ENCODE assay signal across 38 cellular contexts in genomic region chr15:69888406-69888805, GRCh38.
"Had no signal": no experiment of that assay in that cellular context is flagged by ENCODE, and none has a peak within 500 bp of the region (broad histone marks: within the 10 kb centered on the region; RNA-seq: fewer than 3 reads in every experiment).

No MANE protein-coding gene starts in this region.

- H3K36me3 ChIP-seq: adrenal gland, ascending aorta, brain microvascular endothelial cell, breast epithelium, cardiac muscle cell had no signal

- H3K4me3 Mint-ChIP-seq: activated naive CD4-positive, alpha-beta T cell treated with anti-CD3 and anti-CD28 coated beads for 36 hours; activated naive CD4-positive, alpha-beta T cell treated with anti-CD3 and anti-CD28 coated beads, Interleukin-2, amount 10 ng/mL, durations not matched to agents 7 days and 5 days; activated naive CD4-positive, alpha-beta T cell treated with anti-CD3 and anti-CD28 coated beads, Interleukin-2, amount 50 U/mL, for 24 hours; activated naive CD8-positive, alpha-beta T cell; activated naive CD8-positive, alpha-beta T cell treated with anti-CD3 and anti-CD28 coated beads for 36 hours; activated naive CD8-positive, alpha-beta T cell treated with anti-CD3 and anti-CD28 coated beads, Interleukin-2, amount 10 ng/mL, durations not matched to agents 7 days and 5 days; activated naive CD8-positive, alpha-beta T cell treated with anti-CD3 and anti-CD28 coated beads, Interleukin-2, amount 50 U/mL, for 24 hours; activated T-cell treated with anti-CD3 and anti-CD28 coated beads, Interleukin-2, amount 50 U/mL, for 24 hours; activated T-cell treated with anti-CD3 and anti-CD28 coated beads, Interleukin-2, amount 50 U/mL, for 4 hours; activated T-cell treated with anti-CD3 and anti-CD28 coated beads, Interleukin-2, amount 50 U/mL, for 72 hours; activated T-helper 1 cell treated with anti-CD3 and anti-CD28 coated beads, Interleukin-12 subunit alpha, Interleukin-12 subunit beta, Interleukin-2, Interleukin-4 antibody, amounts not matched to agents 30 ng/mL and 10 ng/mL and 1 ng/mL, durations not matched to agents 14 hours and 24 hours and 36 hours; activated T-helper 17 cell treated with anti-CD3 and anti-CD28 coated beads, Interleukin-2, amount 50 U/mL, for 72 hours; brain; central memory CD8-positive, alpha-beta T cell had no signal

- H3K36me3 Mint-ChIP-seq: activated naive CD4-positive, alpha-beta T cell treated with anti-CD3 and anti-CD28 coated beads, Interleukin-2, amount 10 ng/mL, durations not matched to agents 7 days and 5 days; activated naive CD8-positive, alpha-beta T cell; activated naive CD8-positive, alpha-beta T cell treated with anti-CD3 and anti-CD28 coated beads for 36 hours; brain had no signal

- ATAC-seq: activated naive CD4-positive, alpha-beta T cell treated with anti-CD3 and anti-CD28 coated beads, Interleukin-2, amount 50 U/mL, for 72 hours; activated naive CD8-positive, alpha-beta T cell treated with anti-CD3 and anti-CD28 coated beads, Interleukin-2, amount 50 U/mL, for 24 hours; activated T-cell treated with anti-CD3 and anti-CD28 coated beads, Interleukin-2, amount 50 U/mL, for 4 hours; activated T-cell treated with anti-CD3 and anti-CD28 coated beads, Interleukin-2, amount 50 U/mL, for 72 hours; activated T-helper 17 cell treated with anti-CD3 and anti-CD28 coated beads, Interleukin-2, amount 50 U/mL, for 72 hours; body of pancreas had no signal

- H3K4me1 ChIP-seq: adrenal gland, ascending aorta, body of pancreas, breast epithelium had no signal

- H3K9me3 ChIP-seq: adrenal gland, ascending aorta, body of pancreas had no signal

- H3K27me3 ChIP-seq: adrenal gland, ascending aorta, body of pancreas, brain microvascular endothelial cell, breast epithelium had no signal

- H3K27me3 Mint-ChIP-seq: activated naive CD4-positive, alpha-beta T cell treated with anti-CD3 and anti-CD28 coated beads, Interleukin-2, amount 50 U/mL, for 24 hours; activated naive CD8-positive, alpha-beta T cell; activated naive CD8-positive, alpha-beta T cell treated with anti-CD3 and anti-CD28 coated beads for 36 hours; activated T-helper 17 cell treated with anti-CD3 and anti-CD28 coated beads, Interleukin-2, amount 50 U/mL, for 72 hours had no signal

- H3K4me3 ChIP-seq: adrenal gland, ascending aorta, body of pancreas, breast epithelium, cardiac muscle cell had no signal

- H3K4me1 Mint-ChIP-seq: activated naive CD4-positive, alpha-beta T cell treated with anti-CD3 and anti-CD28 coated beads, Interleukin-2, amount 10 ng/mL, durations not matched to agents 7 days and 5 days; activated naive CD8-positive, alpha-beta T cell treated with anti-CD3 and anti-CD28 coated beads, Interleukin-2, amount 10 ng/mL, durations not matched to agents 7 days and 5 days; activated naive CD8-positive, alpha-beta T cell treated with anti-CD3 and anti-CD28 coated beads, Interleukin-2, amount 50 U/mL, for 24 hours; activated T-helper 17 cell treated with anti-CD3 and anti-CD28 coated beads, Interleukin-2, amount 50 U/mL, for 72 hours; central memory CD8-positive, alpha-beta T cell had no signal

- DNase-seq: activated effector memory CD4-positive, alpha-beta T cell treated with anti-CD3 and anti-CD28 coated beads, Interleukin-2, amount 50 U/mL, for 16 hours; activated effector memory CD4-positive, alpha-beta T cell treated with Interleukin-2 at 50 U/mL for 16 hours; activated gamma-delta T cell; activated gamma-delta T cell treated with Interleukin-2 at 50 U/mL for 16 hours; activated naive CD4-positive, alpha-beta T cell; activated naive CD4-positive, alpha-beta T cell treated with anti-CD3 and anti-CD28 coated beads for 36 hours; activated naive CD4-positive, alpha-beta T cell treated with anti-CD3 and anti-CD28 coated beads, Interleukin-2, amount 10 ng/mL, durations not matched to agents 7 days and 5 days; activated naive CD4-positive, alpha-beta T cell treated with anti-CD3 and anti-CD28 coated beads, Interleukin-2, amount 50 U/mL, for 16 hours; activated naive CD4-positive, alpha-beta T cell treated with Interleukin-2 at 50 U/mL for 16 hours; activated naive CD8-positive, alpha-beta T cell treated with anti-CD3 and anti-CD28 coated beads for 36 hours; activated naive CD8-positive, alpha-beta T cell treated with anti-CD3 and anti-CD28 coated beads, Interleukin-2, amount 10 ng/mL, durations not matched to agents 7 days and 5 days; activated naive CD8-positive, alpha-beta T cell treated with anti-CD3 and anti-CD28 coated beads, Interleukin-2, amount 50 U/mL, for 24 hours; activated T-cell treated with anti-CD3 and anti-CD28 coated beads, Interleukin-2, amount 50 U/mL, for 1 hour; activated T-cell treated with anti-CD3 and anti-CD28 coated beads, Interleukin-2, amount 50 U/mL, for 24 hours; activated T-cell treated with anti-CD3 and anti-CD28 coated beads, Interleukin-2, amount 50 U/mL, for 4 hours; activated T-cell treated with anti-CD3 and anti-CD28 coated beads, Interleukin-2, amount 50 U/mL, for 48 hours; activated T-cell treated with anti-CD3 and anti-CD28 coated beads, Interleukin-2, amount 50 U/mL, for 72 hours; adrenal gland; amniotic stem cell; amygdala; anterior cingulate cortex; aorta; body of pancreas; brain microvascular endothelial cell; caudate nucleus; central memory CD4-positive, alpha-beta T cell; cerebellar nuclear complex had no signal

- H3K27ac ChIP-seq: adrenal gland, ascending aorta, body of pancreas, brain microvascular endothelial cell, breast epithelium, cardiac muscle cell had no signal

- H3K9me3 Mint-ChIP-seq: activated naive CD4-positive, alpha-beta T cell treated with anti-CD3 and anti-CD28 coated beads, Interleukin-2, amount 50 U/mL, for 24 hours; activated T-cell treated with anti-CD3 and anti-CD28 coated beads, Interleukin-2, amount 50 U/mL, for 72 hours; activated T-helper 17 cell treated with anti-CD3 and anti-CD28 coated beads, Interleukin-2, amount 50 U/mL, for 72 hours; activated T-helper 2 cell treated with anti-CD3 and anti-CD28 coated beads, Interferon-gamma antibody, Interleukin-2, Interleukin-4, amounts not matched to agents 10 μg/mL and 5 μg/mL and 100 μg/mL, durations not matched to agents 14 hours and 24 hours and 36 hours had no signal

- H3K27ac Mint-ChIP-seq: activated naive CD4-positive, alpha-beta T cell treated with anti-CD3 and anti-CD28 coated beads for 36 hours; activated naive CD4-positive, alpha-beta T cell treated with anti-CD3 and anti-CD28 coated beads, Interleukin-2, amount 10 ng/mL, durations not matched to agents 7 days and 5 days; activated naive CD4-positive, alpha-beta T cell treated with anti-CD3 and anti-CD28 coated beads, Interleukin-2, amount 50 U/mL, for 24 hours; activated naive CD4-positive, alpha-beta T cell treated with anti-CD3 and anti-CD28 coated beads, Interleukin-2, amount 50 U/mL, for 72 hours; activated naive CD8-positive, alpha-beta T cell; activated naive CD8-positive, alpha-beta T cell treated with anti-CD3 and anti-CD28 coated beads for 36 hours; activated naive CD8-positive, alpha-beta T cell treated with anti-CD3 and anti-CD28 coated beads, Interleukin-2, amount 10 ng/mL, durations not matched to agents 7 days and 5 days; activated naive CD8-positive, alpha-beta T cell treated with anti-CD3 and anti-CD28 coated beads, Interleukin-2, amount 50 U/mL, for 24 hours; activated T-cell treated with anti-CD3 and anti-CD28 coated beads, Interleukin-2, amount 50 U/mL, for 24 hours; activated T-cell treated with anti-CD3 and anti-CD28 coated beads, Interleukin-2, amount 50 U/mL, for 72 hours; activated T-helper 1 cell treated with anti-CD3 and anti-CD28 coated beads, Interleukin-12 subunit alpha, Interleukin-12 subunit beta, Interleukin-2, Interleukin-4 antibody, amounts not matched to agents 30 ng/mL and 10 ng/mL and 1 ng/mL, durations not matched to agents 14 hours and 24 hours and 36 hours; activated T-helper 17 cell treated with anti-CD3 and anti-CD28 coated beads, Interleukin-2, amount 50 U/mL, for 72 hours; activated T-helper 2 cell treated with anti-CD3 and anti-CD28 coated beads, Interferon-gamma antibody, Interleukin-2, Interleukin-4, amounts not matched to agents 10 μg/mL and 5 μg/mL and 100 μg/mL, durations not matched to agents 14 hours and 24 hours and 36 hours had no signal
